Comparison of ENCODE assay signal across 1 cellular context in genomic region chr17:76562734-76563148, GRCh38.
TF ChIP-seq lines count a peak whose summit lies in the region.

No MANE protein-coding gene starts in this region.

TF ChIP-seq in HepG2, 621 proteins besides CTCF, POLR2A, EP300 and RAD21 (continued from another document):
- TF ChIP-seq ZNF234 (CRISPR knock-in tag; conservative IDR thresholded peaks at IDR 0.05), result no peak
- no peak for TF ChIP-seq CSRNP2 (CRISPR knock-in tag; conservative IDR thresholded peaks at IDR 0.05; ENCODE audit: low read depth)
- no peak for TF ChIP-seq MXI1 (IDR thresholded peaks at IDR 0.05; ENCODE audit: borderline replicate concordance, low read depth, low read length)
- TF ChIP-seq GPBP1L1 (CRISPR knock-in tag; IDR thresholded peaks at IDR 0.05), result no peak
- TF ChIP-seq POLR2G (IDR thresholded peaks at IDR 0.05; ENCODE audit: low read depth, low read length), result 0 out of 2 replicates have a peak, but pooled peaks have one; percentile 41
TF ChIP-seq in HepG2: peak in this region for 2.
